ENCODE assay signal across 1 cellular context in genomic region chr3:52195823-52196331, GRCh38.
TF ChIP-seq lines count a peak whose summit lies in the region.

No MANE protein-coding gene starts in this region.

TF ChIP-seq in K562, 482 proteins besides CTCF, POLR2A, EP300 and RAD21:
- TF ChIP-seq ZNF592 (IDR thresholded peaks at IDR 0.05) (peak; percentile 47; the same call in 1 of the 2 replicates), NR2C2 (CRISPR knock-in tag; IDR thresholded peaks at IDR 0.05) (no peak), NR2C2 (tag; IDR thresholded peaks at IDR 0.05) (peak; percentile 40; the same call in 1 of the 2 replicates), NFE2 (IDR thresholded peaks at IDR 0.05; ENCODE audit: low read depth) (peak; percentile 42; the same call in 1 of the 2 replicates), SMC3 (conservative IDR thresholded peaks at IDR 0.05; ENCODE audit: insufficient read depth, low read depth, low read length) (no peak)
